In the genomic region with DNA sequence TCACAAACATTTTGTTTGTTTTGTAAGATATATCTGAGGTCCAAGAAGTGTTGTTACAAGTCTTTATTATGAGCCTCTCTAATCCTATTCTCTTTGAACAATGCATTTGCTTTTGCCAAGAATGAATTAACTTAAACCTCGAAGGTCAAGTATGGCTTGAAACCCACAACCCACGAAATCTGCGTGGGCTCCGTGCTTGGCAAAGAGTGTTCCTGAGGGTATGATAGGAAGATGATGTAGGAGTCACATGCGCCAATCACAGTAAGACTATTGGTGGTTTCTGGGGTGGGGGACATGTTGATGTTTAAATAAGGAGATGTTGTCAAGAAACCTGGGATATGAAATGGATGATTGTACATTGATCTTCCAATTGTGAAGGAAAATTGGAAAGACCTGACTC, we compare ENCODE assay signal across 26 cellular contexts.
DNase-seq lines count a peak whose midpoint lies in the region; ATAC-seq and TF ChIP-seq lines count a peak whose summit lies in the region.
"Had no signal": no experiment of that assay in that cellular context is flagged by ENCODE, and none has a peak within 500 bp of the region (broad histone marks: within the 10 kb centered on the region; RNA-seq: fewer than 3 reads in every experiment).

No MANE protein-coding gene starts in this region.

- TF ChIP-seq CTCF in astrocyte of the cerebellum (IDR thresholded peaks at IDR 0.05; ENCODE audit: low read depth, low read length, missing control alignments) = no peak

- no peak for TF ChIP-seq RAD21 in Ishikawa (IDR thresholded peaks at IDR 0.05; ENCODE audit: low read depth)

- no peak overlapping the region for H3K4me3 ChIP-seq in astrocyte of the cerebellum (ENCODE audit: low read depth, low read length)
- H3K4me3 ChIP-seq: pancreas, suprapubic skin, upper lobe of right lung had no signal

- DNase-seq in DMS79 (lab: John Stamatoyannopoulos, UW) (peak; percentile 31), astrocyte of the cerebellum (ENCODE audit: low read depth) (peak; percentile 59), iris pigment epithelial cell (ENCODE audit: low read depth) (peak; percentile 74), putamen (ENCODE audit: low spot score) (no peak)
- DNase-seq in activated CD4-positive, alpha-beta T cell treated with anti-CD3 and anti-CD28 coated beads for 4 hours = no peak
- DNase-seq in activated CD4-positive, CD25-positive, alpha-beta regulatory T cell treated with anti-CD3 and anti-CD28 coated beads, Interleukin-2, amount 50 U/mL, for 72 hours = no peak
- DNase-seq: activated B cell treated with CpG ODN at 0.5 μM for 24 hours; activated CD4-positive, alpha-beta T cell treated with anti-CD3 and anti-CD28 coated beads, Interleukin-2, amount 50 U/mL, for 48 hours; activated naive CD4-positive, alpha-beta T cell treated with anti-CD3 and anti-CD28 coated beads, Interleukin-2, amount 50 U/mL, for 16 hours; BE2C; CD8-positive, alpha-beta memory T cell; DMS 273 treated with DMSO at 0.1 percent for 48 hours; GDM1; KBM-7; NCI-H1436; NCI-H2171; NCI-H524; pancreas; right cardiac atrium; stimulated activated CD4-positive, alpha-beta T cell treated with anti-CD3 and anti-CD28 coated beads, Interleukin-12 subunit alpha, Interleukin-12 subunit beta, amount 100 ng/mL, for 4 hours; stimulated activated CD4-positive, alpha-beta T cell treated with anti-CD3 and anti-CD28 coated beads, Interleukin-4, amount 100 ng/mL, for 1 hour; upper lobe of right lung had no signal

- in situ Hi-C loops in astrocyte of the cerebellum (cut with HindIII; ENCODE audit: low sequenced_read_pairs) = no loop called here

- no peak for ATAC-seq in GM18868 (IDR thresholded peaks at IDR 0.05; ENCODE audit: unreplicated experiment)
- ATAC-seq: activated T-helper 17 cell treated with anti-CD3 and anti-CD28 coated beads, Interleukin-2, amount 50 U/mL, for 72 hours; pancreas; right cardiac atrium; upper lobe of right lung had no signal

- TF ChIP-seq EP300 in Ishikawa (IDR thresholded peaks at IDR 0.05; ENCODE audit: borderline replicate concordance) = no peak

TF ChIP-seq in Ishikawa, 13 proteins besides CTCF, POLR2A, EP300 and RAD21:
- TF ChIP-seq, protein P1, sequence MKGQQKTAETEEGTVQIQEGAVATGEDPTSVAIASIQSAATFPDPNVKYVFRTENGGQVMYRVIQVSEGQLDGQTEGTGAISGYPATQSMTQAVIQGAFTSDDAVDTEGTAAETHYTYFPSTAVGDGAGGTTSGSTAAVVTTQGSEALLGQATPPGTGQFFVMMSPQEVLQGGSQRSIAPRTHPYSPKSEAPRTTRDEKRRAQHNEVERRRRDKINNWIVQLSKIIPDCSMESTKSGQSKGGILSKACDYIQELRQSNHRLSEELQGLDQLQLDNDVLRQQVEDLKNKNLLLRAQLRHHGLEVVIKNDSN (IDR thresholded peaks at IDR 0.05) = 0 out of 2 replicates have a peak, but pooled peaks have one; percentile 54
- no peak for TF ChIP-seq FOXM1 (IDR thresholded peaks at IDR 0.05; ENCODE audit: borderline replicate concordance, low read depth)

Comparison
In these comparisons a context has a peak if more than half of its experiments do, and no peak if none do; other contexts are left out.
1. DNase-seq: peak in DMS79 (single experiment), astrocyte of the cerebellum (single experiment) and iris pigment epithelial cell (single experiment); none in putamen (single experiment), activated CD4-positive, alpha-beta T cell treated with anti-CD3 and anti-CD28 coated beads for 4 hours (0 of 2) and activated CD4-positive, CD25-positive, alpha-beta regulatory T cell treated with anti-CD3 and anti-CD28 coated beads, Interleukin-2, amount 50 U/mL, for 72 hours (single experiment).